Comparison of ENCODE assay signal across 22 cellular contexts in genomic region chr10:23981520-23982309, GRCh38.
DNase-seq lines count a peak whose midpoint lies in the region; ATAC-seq and TF ChIP-seq lines count a peak whose summit lies in the region.
"Had no signal": no experiment of that assay in that cellular context is flagged by ENCODE, and none has a peak within 500 bp of the region (broad histone marks: within the 10 kb centered on the region; RNA-seq: fewer than 3 reads in every experiment).

No MANE protein-coding gene starts in this region.

- ATAC-seq in WTC11, result peak; percentile 60
- no peak for ATAC-seq in HG02623 (IDR thresholded peaks at IDR 0.05; ENCODE audit: unreplicated experiment)
- ATAC-seq: lower lobe of right lung; Right ventricle myocardium inferior; stimulated activated naive CD8-positive, alpha-beta T cell treated with anti-CD3 and anti-CD28 coated beads, Interleukin-15, amount 100 ng/mL, for 72 hours had no signal

- H4K20me1 ChIP-seq in smooth muscle cell (ENCODE audit: low read depth), result no peaks in the 10 kb centered on the region

- peaks cover 21% of the 10 kb centered on the region for H3K9me3 Mint-ChIP-seq in WTC11
- H3K9me3 Mint-ChIP-seq: activated CD4-positive, alpha-beta T cell treated with anti-CD3 and anti-CD28 coated beads, Interleukin-2, amount 10 ng/mL, durations not matched to agents 24 days and 14 days had no signal

- H3K4me3 Mint-ChIP-seq in WTC11, result no peak overlapping the region
- H3K4me3 Mint-ChIP-seq: activated CD4-positive, alpha-beta T cell treated with anti-CD3 and anti-CD28 coated beads, Interleukin-2, amount 10 ng/mL, durations not matched to agents 24 days and 14 days; stimulated activated naive CD8-positive, alpha-beta T cell treated with anti-CD3 and anti-CD28 coated beads, Interleukin-15, amount 100 ng/mL, for 72 hours had no signal

- H3K4me3 ChIP-seq in smooth muscle cell (no peak overlapping the region), WERI-Rb-1 (ENCODE audit: low read depth, low read length) (no peak overlapping the region)
- H3K4me3 ChIP-seq: lower lobe of right lung, pancreas, tibial nerve had no signal

- no peak for TF ChIP-seq CTCF in WTC11 (IDR thresholded peaks at IDR 0.05)
- TF ChIP-seq CTCF in smooth muscle cell (IDR thresholded peaks at IDR 0.05; ENCODE audit: borderline replicate concordance, insufficient read depth, poor library complexity, severe bottlenecking), result peak; percentile 7
- no peak for TF ChIP-seq CTCF in WERI-Rb-1 (IDR thresholded peaks at IDR 0.05; ENCODE audit: low read depth, low read length)

- no peaks in the 10 kb centered on the region for H3K36me3 ChIP-seq in smooth muscle cell (ENCODE audit: low read depth)
- H3K36me3 ChIP-seq in WERI-Rb-1, result no peaks in the 10 kb centered on the region
- H3K36me3 ChIP-seq: lower lobe of right lung, pancreas, tibial nerve had no signal

- CTCF ChIA-PET in WTC11 (lab: Charles Lee), result interaction anchor here (1.1 to 1.5 kb wide), 4 partner anchors 13 to 536 kb away, joined by 3 to 5 read pairs (median 3); no protein-coding TSS in a partner anchor

- 88% methylated on average over 3 of the region's 3 CpGs for WGBS in smooth muscle cell (ENCODE audit: low lambda C conversion rate)

- DNase-seq in DMS 273 (lab: John Stamatoyannopoulos, UW; ENCODE audit: unreplicated experiment) (peak; percentile 14), DMS 273 treated with DMSO at 0.1 percent for 48 hours (lab: John Stamatoyannopoulos, UW) (no peak), WTC11 (ENCODE audit: low spot score) (no peak), left kidney (ENCODE audit: low read depth, low spot score) (peak; percentile 35), smooth muscle cell (lab: John Stamatoyannopoulos, UW; ENCODE audit: unreplicated experiment) (no peak), DMS153 treated with DMSO at 0.1 percent for 48 hours (lab: John Stamatoyannopoulos, UW; ENCODE audit: unreplicated experiment) (no peak), WERI-Rb-1 (no peak)
- DNase-seq: activated CD4-positive, alpha-beta T cell treated with anti-CD3 and anti-CD28 coated beads, Interleukin-2, amount 10 ng/mL, durations not matched to agents 24 days and 14 days; activated CD8-positive, alpha-beta memory T cell treated with anti-CD3 and anti-CD28 coated beads, Interleukin-2, amount 50 U/mL, for 48 hours; activated effector memory CD4-positive, alpha-beta T cell treated with anti-CD3 and anti-CD28 coated beads, Interleukin-2, amount 50 U/mL, for 16 hours; dermis blood vessel endothelial cell; HCEC 1CT; lower lobe of right lung; NCI-H1417 treated with DMSO at 0.1 percent for 48 hours; NCI-H526 treated with DMSO at 0.1 percent for 48 hours; pancreas; stimulated activated CD4-positive, alpha-beta T cell treated with anti-CD3 and anti-CD28 coated beads, Interleukin-2, amount 100 ng/mL, for 24 hours; stimulated activated naive CD8-positive, alpha-beta T cell treated with anti-CD3 and anti-CD28 coated beads, Interleukin-15, amount 100 ng/mL, for 72 hours had no signal

- H3K79me2 ChIP-seq in smooth muscle cell (ENCODE audit: low read depth), result no peaks in the 10 kb centered on the region

- no peaks in the 10 kb centered on the region for H3K4me1 ChIP-seq in smooth muscle cell (ENCODE audit: low read depth)
- H3K4me1 ChIP-seq: lower lobe of right lung had no signal

- no peaks in the 10 kb centered on the region for H3F3A ChIP-seq in smooth muscle cell (ENCODE audit: low read depth)

- H3K27me3 Mint-ChIP-seq in WTC11 (ENCODE audit: low read depth), result peaks cover 3% of the 10 kb centered on the region; the same call in 1 of the 2 replicates
- H3K27me3 Mint-ChIP-seq: activated CD4-positive, alpha-beta T cell treated with anti-CD3 and anti-CD28 coated beads, Interleukin-2, amount 10 ng/mL, durations not matched to agents 24 days and 14 days had no signal

- no peaks in the 10 kb centered on the region for H3K9me3 ChIP-seq in smooth muscle cell (replicated peaks; ENCODE audit: low read depth)
- no peaks in the 10 kb centered on the region for H3K9me3 ChIP-seq in WERI-Rb-1 (ENCODE audit: severe bottlenecking)
- H3K9me3 ChIP-seq: lower lobe of right lung, pancreas, tibial nerve had no signal

- H3K4me1 Mint-ChIP-seq in WTC11, result peaks cover 11% of the 10 kb centered on the region
- H3K4me1 Mint-ChIP-seq: activated CD4-positive, alpha-beta T cell treated with anti-CD3 and anti-CD28 coated beads, Interleukin-2, amount 10 ng/mL, durations not matched to agents 24 days and 14 days; stimulated activated naive CD8-positive, alpha-beta T cell treated with anti-CD3 and anti-CD28 coated beads, Interleukin-15, amount 100 ng/mL, for 72 hours had no signal

- no peak overlapping the region for H3K9ac ChIP-seq in smooth muscle cell (ENCODE audit: low read depth)

- POLR2A ChIA-PET in WTC11 (lab: Charles Lee), result interaction anchor here (0.7 kb wide), 1 partner anchor 330 kb away, joined by 6 read pairs; no protein-coding TSS in a partner anchor

- H3K27ac ChIP-seq in smooth muscle cell (ENCODE audit: low read depth) (no peak overlapping the region), WERI-Rb-1 (no peak overlapping the region)
- H3K27ac ChIP-seq: 22Rv1, lower lobe of right lung, pancreas had no signal

- no peak overlapping the region for H2AFZ ChIP-seq in smooth muscle cell (ENCODE audit: low read depth)

- H3K36me3 Mint-ChIP-seq in WTC11, result no peaks in the 10 kb centered on the region

- no peak overlapping the region for H3K27ac Mint-ChIP-seq in WTC11
- H3K27ac Mint-ChIP-seq: activated CD4-positive, alpha-beta T cell treated with anti-CD3 and anti-CD28 coated beads, Interleukin-2, amount 10 ng/mL, durations not matched to agents 24 days and 14 days; stimulated activated naive CD8-positive, alpha-beta T cell treated with anti-CD3 and anti-CD28 coated beads, Interleukin-15, amount 100 ng/mL, for 72 hours had no signal

- peaks cover 15% of the 10 kb centered on the region for H3K27me3 ChIP-seq in smooth muscle cell (ENCODE audit: low read depth)
- no peaks in the 10 kb centered on the region for H3K27me3 ChIP-seq in WERI-Rb-1 (ENCODE audit: insufficient read depth, low read depth, severe bottlenecking)
- H3K27me3 ChIP-seq: pancreas, tibial nerve had no signal

- no peak overlapping the region for H3K4me2 ChIP-seq in smooth muscle cell

TF ChIP-seq in WTC11, 78 proteins besides CTCF, POLR2A, EP300 and RAD21 (continues in another document):
- TF ChIP-seq NR2C2 (CRISPR knock-in tag; IDR thresholded peaks at IDR 0.05), result no peak
- no peak for TF ChIP-seq CDX4 (CRISPR knock-in tag; IDR thresholded peaks at IDR 0.05; ENCODE audit: borderline replicate concordance)
- no peak for TF ChIP-seq ZNF219 (CRISPR knock-in tag; IDR thresholded peaks at IDR 0.05; ENCODE audit: borderline replicate concordance)
- no peak for TF ChIP-seq KAT7 (CRISPR knock-in tag; IDR thresholded peaks at IDR 0.05; ENCODE audit: borderline replicate concordance)
- no peak for TF ChIP-seq E2F1 (CRISPR knock-in tag; IDR thresholded peaks at IDR 0.05)
- TF ChIP-seq PRRX2 (CRISPR knock-in tag; IDR thresholded peaks at IDR 0.05), result no peak
- TF ChIP-seq ZNF512 (CRISPR knock-in tag; IDR thresholded peaks at IDR 0.05; ENCODE audit: borderline replicate concordance), result no peak
- no peak for TF ChIP-seq TEAD4 (CRISPR knock-in tag; IDR thresholded peaks at IDR 0.05)
- no peak for TF ChIP-seq NFYB (CRISPR knock-in tag; conservative IDR thresholded peaks at IDR 0.05; ENCODE audit: low read depth)
- no peak for TF ChIP-seq ETV6 (CRISPR knock-in tag; IDR thresholded peaks at IDR 0.05)
- no peak for TF ChIP-seq NR1H2 (CRISPR knock-in tag; IDR thresholded peaks at IDR 0.05)
- no peak for TF ChIP-seq GABPB1 (CRISPR knock-in tag; IDR thresholded peaks at IDR 0.05)
- TF ChIP-seq MAX (CRISPR knock-in tag; IDR thresholded peaks at IDR 0.05), result no peak
- TF ChIP-seq ZNF423 (CRISPR knock-in tag; IDR thresholded peaks at IDR 0.05), result no peak

Comparison
In these comparisons a context has a peak if more than half of its experiments do, and no peak if none do; other contexts are left out.
1. DNase-seq: peak in DMS 273 (single experiment) and left kidney (single experiment); none in DMS 273 treated with DMSO at 0.1 percent for 48 hours (single experiment), WTC11 (single experiment), smooth muscle cell (single experiment), DMS153 treated with DMSO at 0.1 percent for 48 hours (single experiment) and WERI-Rb-1 (single experiment).